In genomic region chr5:157180374-157181264, GRCh38 we compare ENCODE assay signal across 16 cellular contexts. TPM values are rescaled to one million over a fixed set of nuclear protein-coding genes. Genes with fewer than 3 reads are reported as not detected.
DNase-seq lines count a peak whose midpoint lies in the region; ATAC-seq and TF ChIP-seq lines count a peak whose summit lies in the region.
"Had no signal": no experiment of that assay in that cellular context is flagged by ENCODE, and none has a peak within 500 bp of the region (broad histone marks: within the 10 kb centered on the region; RNA-seq: fewer than 3 reads in every experiment).

ITK (plus strand) TSS chr5:157180840; CDS start chr5:157180978, 138 bp downstream.

- H3K9ac ChIP-seq in Loucy (ENCODE audit: low read depth, low read length, poor library complexity, severe bottlenecking): peak within 1 kb of the TSS; percentile 90

- POLR2A ChIA-PET in CD4-positive, alpha-beta memory T cell (lab: Charles Lee; ENCODE audit: partially characterized antibody): interaction anchor here (0.7 to 29.8 kb wide), 24 partner anchors 8 to 130 kb away, joined by 3 to 1020 read pairs (median 7); partner anchors contain the start of genes GARIN3 and MED7

- peak within 1 kb of the TSS; percentile 83 to 99 for H3K4me3 ChIP-seq in CD4-positive, alpha-beta memory T cell (ENCODE audit: low read length in 2 of 2)
- H3K4me3 ChIP-seq in Loucy (ENCODE audit: low read length, poor library complexity, severe bottlenecking): peak within 1 kb of the TSS; percentile 78

- DNase-seq in CD4-positive, alpha-beta memory T cell: peak; percentile 77 to 85 (median 81)
- peak; percentile 52 for DNase-seq in activated T-helper 1 cell treated with anti-CD3 and anti-CD28 coated beads, Interleukin-12 subunit alpha, Interleukin-12 subunit beta, Interleukin-2, Interleukin-4 antibody, amounts not matched to agents 30 ng/mL and 10 ng/mL and 1 ng/mL, durations not matched to agents 14 hours and 24 hours and 36 hours (ENCODE audit: low spot score)
- peak; percentile 67 for DNase-seq in natural killer cell treated with Interleukin-12 subunit alpha and Interleukin-12 subunit beta and Interleukin-15 and Interleukin-18, amount 100 ng/mL, for 72 hours (ENCODE audit: low spot score)
- no peak for DNase-seq in amygdala (lab: John Stamatoyannopoulos, UW)
- DNase-seq in caudate nucleus (lab: John Stamatoyannopoulos, UW): no peak
- DNase-seq: BE2C, GDM1, head of caudate nucleus, IMR-90, left cardiac atrium, NCI-H1930 had no signal

- H3K27me3 Mint-ChIP-seq in CD4-positive, alpha-beta memory T cell: no peaks in the 10 kb centered on the region
- H3K27me3 Mint-ChIP-seq in activated T-helper 1 cell treated with anti-CD3 and anti-CD28 coated beads, Interleukin-12 subunit alpha, Interleukin-12 subunit beta, Interleukin-2, Interleukin-4 antibody, amounts not matched to agents 30 ng/mL and 10 ng/mL and 1 ng/mL, durations not matched to agents 14 hours and 24 hours and 36 hours (ENCODE audit: insufficient read depth): no peaks in the 10 kb centered on the region
- no peaks in the 10 kb centered on the region for H3K27me3 Mint-ChIP-seq in natural killer cell treated with Interleukin-12 subunit alpha and Interleukin-12 subunit beta and Interleukin-15 and Interleukin-18, amount 100 ng/mL, for 72 hours

- H3K9me2 ChIP-seq in Loucy (replicated peaks; ENCODE audit: low read depth, low read length): no peaks in the 10 kb centered on the region

- H3K36me3 Mint-ChIP-seq in CD4-positive, alpha-beta memory T cell: peaks cover 35 to 44% of the 10 kb centered on the region in 2 donors
- H3K36me3 Mint-ChIP-seq in activated T-helper 1 cell treated with anti-CD3 and anti-CD28 coated beads, Interleukin-12 subunit alpha, Interleukin-12 subunit beta, Interleukin-2, Interleukin-4 antibody, amounts not matched to agents 30 ng/mL and 10 ng/mL and 1 ng/mL, durations not matched to agents 14 hours and 24 hours and 36 hours (ENCODE audit: low read depth): peaks cover 44% of the 10 kb centered on the region
- peaks cover 40% of the 10 kb centered on the region for H3K36me3 Mint-ChIP-seq in natural killer cell treated with Interleukin-12 subunit alpha and Interleukin-12 subunit beta and Interleukin-15 and Interleukin-18, amount 100 ng/mL, for 72 hours

- no peaks in the 10 kb centered on the region for H3K27me3 ChIP-seq in CD4-positive, alpha-beta memory T cell (ENCODE audit: insufficient read depth, low read length)
- no peaks in the 10 kb centered on the region for H3K27me3 ChIP-seq in Loucy (ENCODE audit: insufficient read depth, low read length, poor library complexity, severe bottlenecking)
- H3K27me3 ChIP-seq: BE2C had no signal

- peak within 1 kb of the TSS; percentile 84 to 99 (median 97) for H3K27ac Mint-ChIP-seq in CD4-positive, alpha-beta memory T cell
- peak within 1 kb of the TSS; percentile 100 for H3K27ac Mint-ChIP-seq in activated T-helper 1 cell treated with anti-CD3 and anti-CD28 coated beads, Interleukin-12 subunit alpha, Interleukin-12 subunit beta, Interleukin-2, Interleukin-4 antibody, amounts not matched to agents 30 ng/mL and 10 ng/mL and 1 ng/mL, durations not matched to agents 14 hours and 24 hours and 36 hours
- peak within 1 kb of the TSS; percentile 97 to 98 for H3K27ac Mint-ChIP-seq in natural killer cell treated with Interleukin-12 subunit alpha and Interleukin-12 subunit beta and Interleukin-15 and Interleukin-18, amount 100 ng/mL, for 72 hours

- peak within 1 kb of the TSS; percentile 77 for H3K27ac ChIP-seq in CD4-positive, alpha-beta memory T cell (ENCODE audit: low read depth, low read length)
- no peak within 1 kb of the TSS for H3K27ac ChIP-seq in caudate nucleus (ENCODE audit: low read depth, low read length)

- H4K20me1 ChIP-seq in Loucy (ENCODE audit: insufficient read depth, low read length, poor library complexity, severe bottlenecking): peaks cover 21% of the 10 kb centered on the region

- H2AFZ ChIP-seq in Loucy (ENCODE audit: low read length): no peak within 1 kb of the TSS

- H3K4me1 Mint-ChIP-seq in CD4-positive, alpha-beta memory T cell: peaks cover 28 to 67% (median 43%) of the 10 kb centered on the region in 4 donors
- H3K4me1 Mint-ChIP-seq in activated T-helper 1 cell treated with anti-CD3 and anti-CD28 coated beads, Interleukin-12 subunit alpha, Interleukin-12 subunit beta, Interleukin-2, Interleukin-4 antibody, amounts not matched to agents 30 ng/mL and 10 ng/mL and 1 ng/mL, durations not matched to agents 14 hours and 24 hours and 36 hours (ENCODE audit: low read depth): peaks cover 57% of the 10 kb centered on the region
- H3K4me1 Mint-ChIP-seq in natural killer cell treated with Interleukin-12 subunit alpha and Interleukin-12 subunit beta and Interleukin-15 and Interleukin-18, amount 100 ng/mL, for 72 hours (ENCODE audit: low read depth in 2 of 2): peaks cover 44 to 53% of the 10 kb centered on the region in 2 donors

- H3K4me2 ChIP-seq in Loucy (ENCODE audit: low read depth, low read length, poor library complexity, severe bottlenecking): peak within 1 kb of the TSS; percentile 96

- peaks cover 0 to 5% (median 0%) of the 10 kb centered on the region in 8 donors for H3K9me3 Mint-ChIP-seq in CD4-positive, alpha-beta memory T cell
- peaks cover 10% of the 10 kb centered on the region for H3K9me3 Mint-ChIP-seq in activated T-helper 1 cell treated with anti-CD3 and anti-CD28 coated beads, Interleukin-12 subunit alpha, Interleukin-12 subunit beta, Interleukin-2, Interleukin-4 antibody, amounts not matched to agents 30 ng/mL and 10 ng/mL and 1 ng/mL, durations not matched to agents 14 hours and 24 hours and 36 hours
- H3K9me3 Mint-ChIP-seq in natural killer cell treated with Interleukin-12 subunit alpha and Interleukin-12 subunit beta and Interleukin-15 and Interleukin-18, amount 100 ng/mL, for 72 hours: peaks cover 4% of the 10 kb centered on the region

- peak; percentile 83 to 87 for ATAC-seq in natural killer cell treated with Interleukin-12 subunit alpha and Interleukin-12 subunit beta and Interleukin-15 and Interleukin-18, amount 100 ng/mL, for 72 hours
- ATAC-seq in HG03342 (IDR thresholded peaks at IDR 0.05; ENCODE audit: unreplicated experiment) (no peak), GM21717 (IDR thresholded peaks at IDR 0.05; ENCODE audit: unreplicated experiment) (no peak)

- intact Hi-C loops in CD4-positive, alpha-beta memory T cell (cut with micrococcal nuclease): loop anchor here (1.0 to 2.0 kb wide), 7 partner anchors 8 to 68 kb away; no protein-coding TSS in a partner anchor
- intact Hi-C loops in activated T-helper 1 cell treated with anti-CD3 and anti-CD28 coated beads, Interleukin-12 subunit alpha, Interleukin-12 subunit beta, Interleukin-2, Interleukin-4 antibody, amounts not matched to agents 30 ng/mL and 10 ng/mL and 1 ng/mL, durations not matched to agents 14 hours and 24 hours and 36 hours (cut with micrococcal nuclease): loop anchor here (1.0 to 2.0 kb wide), 5 partner anchors 8 to 73 kb away; partner anchors contain the start of gene GARIN3

- CTCF ChIA-PET in CD4-positive, alpha-beta memory T cell (lab: Charles Lee; ENCODE audit: partially characterized antibody): interaction anchor here (0.9 to 2.8 kb wide), 14 partner anchors 8 to 93 kb away, joined by 3 to 22 read pairs (median 4); no protein-coding TSS in a partner anchor

- H3K79me2 ChIP-seq in Loucy (ENCODE audit: insufficient read depth, low read length): peaks cover 49% of the 10 kb centered on the region

- peaks cover 47% of the 10 kb centered on the region for H3K4me1 ChIP-seq in CD4-positive, alpha-beta memory T cell (ENCODE audit: insufficient read depth, low read length)
- H3K4me1 ChIP-seq in Loucy (ENCODE audit: insufficient read depth, low read length, poor library complexity, severe bottlenecking): peaks cover 34% of the 10 kb centered on the region
- H3K4me1 ChIP-seq: BE2C had no signal

- no peaks in the 10 kb centered on the region for H3K9me3 ChIP-seq in CD4-positive, alpha-beta memory T cell (ENCODE audit: control insufficient read depth in 1 of 2, low read length in 2 of 2)
- no peaks in the 10 kb centered on the region for H3K9me3 ChIP-seq in Loucy (ENCODE audit: insufficient read depth, low read depth, low read length)
- H3K9me3 ChIP-seq: BE2C had no signal

- peaks cover 15% of the 10 kb centered on the region for H3K36me3 ChIP-seq in CD4-positive, alpha-beta memory T cell (ENCODE audit: insufficient read depth, low read length)
- H3K36me3 ChIP-seq in Loucy (ENCODE audit: insufficient read depth, low read length): no peaks in the 10 kb centered on the region
- H3K36me3 ChIP-seq: BE2C had no signal

- H3F3A ChIP-seq in Loucy (ENCODE audit: low read depth): peaks cover 4% of the 10 kb centered on the region; the same call in 1 of the 2 replicates

- H3K4me3 Mint-ChIP-seq in CD4-positive, alpha-beta memory T cell: peak within 1 kb of the TSS; percentile 97 to 100 (median 99)
- peak within 1 kb of the TSS; percentile 100 for H3K4me3 Mint-ChIP-seq in activated T-helper 1 cell treated with anti-CD3 and anti-CD28 coated beads, Interleukin-12 subunit alpha, Interleukin-12 subunit beta, Interleukin-2, Interleukin-4 antibody, amounts not matched to agents 30 ng/mL and 10 ng/mL and 1 ng/mL, durations not matched to agents 14 hours and 24 hours and 36 hours
- H3K4me3 Mint-ChIP-seq in natural killer cell treated with Interleukin-12 subunit alpha and Interleukin-12 subunit beta and Interleukin-15 and Interleukin-18, amount 100 ng/mL, for 72 hours: peak within 1 kb of the TSS; percentile 98

- TF ChIP-seq CTCF in Loucy (conservative IDR thresholded peaks at IDR 0.05; ENCODE audit: low read length): no peak

RNA-seq across cellular contexts. Expression of gene ITK, which starts in this region (rescaled TPM):
- total RNA-seq in CD4-positive, alpha-beta memory T cell: 100 to 1,000 TPM; 398 to 421 TPM
- polyA plus RNA-seq in CD4-positive, alpha-beta memory T cell: 100 to 1,000 TPM; 141 to 178 TPM
- total RNA-seq in activated T-helper 1 cell treated with anti-CD3 and anti-CD28 coated beads, Interleukin-12 subunit alpha, Interleukin-12 subunit beta, Interleukin-2, Interleukin-4 antibody, amounts not matched to agents 30 ng/mL and 10 ng/mL and 1 ng/mL, durations not matched to agents 14 hours and 24 hours and 36 hours: 251 and 259 TPM in 2 replicates
- total RNA-seq in natural killer cell treated with Interleukin-12 subunit alpha and Interleukin-12 subunit beta and Interleukin-15 and Interleukin-18, amount 100 ng/mL, for 72 hours: 100 to 1,000 TPM; 153 to 225 TPM
- total RNA-seq: bronchial epithelial cell, endothelial cell of umbilical vein, IMR-90 had no signal
- polyA plus RNA-seq: endothelial cell of umbilical vein, IMR-90 had no signal

Comparison
In these comparisons a context has a peak if more than half of its experiments do, and no peak if none do; other contexts are left out.
1. DNase-seq: peak in CD4-positive, alpha-beta memory T cell (5 of 5), activated T-helper 1 cell treated with anti-CD3 and anti-CD28 coated beads, Interleukin-12 subunit alpha, Interleukin-12 subunit beta, Interleukin-2, Interleukin-4 antibody, amounts not matched to agents 30 ng/mL and 10 ng/mL and 1 ng/mL, durations not matched to agents 14 hours and 24 hours and 36 hours (single experiment) and natural killer cell treated with Interleukin-12 subunit alpha and Interleukin-12 subunit beta and Interleukin-15 and Interleukin-18, amount 100 ng/mL, for 72 hours (single experiment); none in amygdala (0 of 56) and caudate nucleus (0 of 61).
2. ATAC-seq: peak in natural killer cell treated with Interleukin-12 subunit alpha and Interleukin-12 subunit beta and Interleukin-15 and Interleukin-18, amount 100 ng/mL, for 72 hours (2 of 2); none in HG03342 (single experiment) and GM21717 (single experiment).
3. Peak in every context shown above with its lines, with median percentiles within 50 percentile points of each other: H3K27ac Mint-ChIP-seq and H3K4me3 Mint-ChIP-seq.